ENCODE assay signal across 1 cellular context in the genomic region with DNA sequence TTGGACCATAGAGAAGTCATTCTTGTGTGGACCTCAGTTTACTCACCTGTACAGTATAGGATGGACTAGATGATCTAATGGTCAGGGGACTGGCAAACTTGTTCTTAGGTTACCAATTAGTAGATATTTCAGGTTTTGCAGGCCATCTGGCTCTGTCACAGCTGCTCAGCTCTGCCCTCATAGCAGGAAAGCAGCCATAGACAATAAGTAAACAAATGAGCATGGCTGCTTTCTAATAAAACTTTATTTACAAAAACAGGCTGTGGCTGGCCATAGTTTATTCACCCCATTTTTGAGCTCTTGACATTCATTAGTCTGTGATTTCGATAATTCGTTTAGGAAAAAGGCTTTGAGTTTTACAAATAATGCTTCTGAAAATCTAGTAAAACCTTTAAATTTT.
TF ChIP-seq lines count a peak whose summit lies in the region.

No MANE protein-coding gene starts in this region.

TF ChIP-seq in IMR-90, 13 proteins besides CTCF, POLR2A, EP300 and RAD21:
- TF ChIP-seq BHLHE40 (IDR thresholded peaks at IDR 0.05; ENCODE audit: low read depth, low read length) (no peak), CEBPB (IDR thresholded peaks at IDR 0.05; ENCODE audit: low read depth, low read length) (no peak)
TF ChIP-seq in IMR-90: peak in this region for 0.
